ENCODE assay signal across 22 cellular contexts in the genomic region with DNA sequence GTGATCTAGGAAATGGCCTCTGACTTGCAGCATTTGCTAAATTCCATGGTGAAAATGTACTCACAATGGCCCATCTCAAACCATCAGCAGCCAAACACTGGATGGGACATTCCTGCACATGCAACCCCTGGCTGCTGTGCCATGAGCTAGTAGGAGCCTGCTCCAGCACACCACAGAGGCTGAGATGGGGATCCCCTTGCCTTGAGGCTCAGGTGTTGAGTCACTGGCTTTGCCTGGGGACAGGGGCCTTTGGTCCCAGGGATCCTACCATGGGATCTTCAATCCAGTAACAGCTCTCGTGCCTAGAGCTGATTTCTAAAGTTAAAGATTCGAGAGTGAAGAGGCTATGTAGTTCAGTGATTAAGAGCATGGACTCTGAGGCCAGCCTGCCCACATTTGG. TPM values are rescaled to one million over a fixed set of nuclear protein-coding genes. Genes with fewer than 3 reads are reported as not detected.
A peak's percentile ranks its signal among the peaks of the same experiment; 100 is the strongest.
DNase-seq lines count a peak whose midpoint lies in the region; ATAC-seq and TF ChIP-seq lines count a peak whose summit lies in the region.
"Had no signal": no experiment of that assay in that cellular context is flagged by ENCODE, and none has a peak within 500 bp of the region (broad histone marks: within the 10 kb centered on the region; RNA-seq: fewer than 3 reads in every experiment).

No MANE protein-coding gene starts in this region.

- H3K9me3 Mint-ChIP-seq in MCF 10A (ENCODE audit: unreplicated experiment): no peaks in the 10 kb centered on the region
- H3K9me3 Mint-ChIP-seq in GM23338: peaks cover 24% of the 10 kb centered on the region

- TF ChIP-seq POLR2A in esophagus muscularis mucosa (IDR thresholded peaks at IDR 0.05; ENCODE audit: low read depth): no peak

- H3K27ac Mint-ChIP-seq in MCF 10A (ENCODE audit: low read depth, unreplicated experiment): no peak overlapping the region
- no peak overlapping the region for H3K27ac Mint-ChIP-seq in GM23338
- H3K27ac Mint-ChIP-seq: CD14-positive monocyte; CD4-positive, alpha-beta T cell; CD8-positive, alpha-beta memory T cell had no signal

- H3K4me1 Mint-ChIP-seq in MCF 10A (ENCODE audit: insufficient read depth, unreplicated experiment): peaks cover 17% of the 10 kb centered on the region
- H3K4me1 Mint-ChIP-seq in GM23338: peaks cover 4% of the 10 kb centered on the region; the same call in 1 of the 3 replicates
- H3K4me1 Mint-ChIP-seq: CD14-positive monocyte; CD8-positive, alpha-beta memory T cell had no signal

- H2AFZ ChIP-seq in mammary epithelial cell (ENCODE audit: low read depth, low read length): no peak overlapping the region
- no peak overlapping the region for H2AFZ ChIP-seq in GM23338

- in situ Hi-C loops in mammary epithelial cell (cut with MboI; ENCODE audit: low sequenced_read_pairs in 2 of 2): loop anchor here in 1 of 2 donors (25.0 kb wide), 1 partner anchor 741 kb away; no protein-coding TSS in a partner anchor
- in situ Hi-C loops in Panc1 (cut with HindIII; ENCODE audit: low pct_unique_long_range_greater_than_20kb, low sequenced_read_pairs): no loop called here
- in situ Hi-C loops in KBM-7 (cut with MboI; ENCODE audit: low pct_unique_long_range_greater_than_20kb, low sequenced_read_pairs): no loop called here

- H3K27ac ChIP-seq in mammary epithelial cell (ENCODE audit: insufficient read depth, low read depth, low read length) (no peak overlapping the region), Panc1 (ENCODE audit: low read length) (peak overlapping the region; percentile 92), esophagus muscularis mucosa (replicated peaks in 1 of 4) (no peak overlapping the region), GM23338 (ENCODE audit: low read depth) (no peak overlapping the region)
- H3K27ac ChIP-seq: 22Rv1; BLaER1 treated with 17β-estradiol and CSF1 and Interleukin-3, amounts not matched to agents 10 nM and 100 nM had no signal

- no peak overlapping the region for H3K4me3 Mint-ChIP-seq in MCF 10A (ENCODE audit: unreplicated experiment)
- no peak overlapping the region for H3K4me3 Mint-ChIP-seq in GM23338
- H3K4me3 Mint-ChIP-seq: CD14-positive monocyte; CD4-positive, alpha-beta T cell; CD8-positive, alpha-beta memory T cell had no signal

- no peak for TF ChIP-seq EP300 in esophagus muscularis mucosa (IDR thresholded peaks at IDR 0.05)

- CTCF ChIA-PET in mammary epithelial cell (lab: Charles Lee; ENCODE audit: low non-redundant PET) (no interaction called here), MCF 10A (lab: Yijun Ruan, JAX) (no interaction called here), Panc1 (lab: Charles Lee) (interaction anchor here (1.6 kb wide), 1 partner anchor 53 kb away, joined by 5 read pairs; no protein-coding TSS in a partner anchor)

- H3F3A ChIP-seq in GM23338 (replicated peaks; ENCODE audit: low read depth): 0 out of 2 replicates have a peak, but pooled peaks cover 2% of the 10 kb centered on the region

- H3K79me2 ChIP-seq in mammary epithelial cell (ENCODE audit: insufficient read depth, low read length) (no peaks in the 10 kb centered on the region), GM23338 (replicated peaks; ENCODE audit: insufficient read depth) (no peaks in the 10 kb centered on the region)

- 94% methylated on average over 2 of the region's 2 CpGs for WGBS in mammary epithelial cell (ENCODE audit: low coverage, missing lambda C conversion rate)
- WGBS in esophagus muscularis mucosa: 93% methylated on average over 2 of the region's 2 CpGs

- peak; percentile 55 for DNase-seq in mammary epithelial cell
- DNase-seq in MCF 10A (ENCODE audit: unreplicated experiment): no peak
- DNase-seq in Panc1 (ENCODE audit: low read depth, low spot score): no peak
- DNase-seq in esophagus muscularis mucosa (ENCODE audit: extremely low spot score): peak; percentile 83
- DNase-seq in GM23338 (ENCODE audit: low spot score): no peak
- DNase-seq in KBM-7: no peak
- DNase-seq: ACHN; AML-193; BE2C; CD4-positive, alpha-beta T cell; CD8-positive, alpha-beta memory T cell; DMS 273 treated with DMSO at 0.1 percent for 48 hours; DMS79; GDM1; H7; HCEC 1CT had no signal

- H4K20me1 ChIP-seq in mammary epithelial cell (ENCODE audit: insufficient read depth, low read length) (no peaks in the 10 kb centered on the region), GM23338 (replicated peaks; ENCODE audit: insufficient read depth) (no peaks in the 10 kb centered on the region)
- H4K20me1 ChIP-seq: BLaER1 treated with 17β-estradiol and CSF1 and Interleukin-3, amounts not matched to agents 10 nM and 100 nM had no signal

- TF ChIP-seq CTCF in mammary epithelial cell (conservative IDR thresholded peaks at IDR 0.05 in 1 of 2, IDR thresholded peaks at IDR 0.05 in 1 of 2; ENCODE audit: extremely low read depth in 1 of 2, insufficient read depth in 1 of 2, low read depth in 1 of 2, low read length in 2 of 2) (no peak), MCF 10A (IDR thresholded peaks at IDR 0.05; ENCODE audit: unreplicated experiment) (no peak), Panc1 (IDR thresholded peaks at IDR 0.05) (no peak), esophagus muscularis mucosa (IDR thresholded peaks at IDR 0.05) (no peak), GM23338 (conservative IDR thresholded peaks at IDR 0.05; ENCODE audit: low read depth in 2 of 2) (no peak)

- H3K36me3 ChIP-seq in mammary epithelial cell (ENCODE audit: insufficient read depth, low read length): no peaks in the 10 kb centered on the region
- H3K36me3 ChIP-seq in Panc1 (ENCODE audit: control insufficient read depth, insufficient read depth, low read length): no peaks in the 10 kb centered on the region
- H3K36me3 ChIP-seq in esophagus muscularis mucosa: no peaks in the 10 kb centered on the region
- H3K36me3 ChIP-seq in GM23338 (ENCODE audit: insufficient read depth): peaks cover 3% of the 10 kb centered on the region; the same call in 1 of the 2 replicates
- H3K36me3 ChIP-seq: BE2C; BLaER1 treated with 17β-estradiol and CSF1 and Interleukin-3, amounts not matched to agents 10 nM and 100 nM had no signal

- no peak overlapping the region for H3K4me3 ChIP-seq in mammary epithelial cell (replicated peaks in 1 of 3; ENCODE audit: insufficient read depth in 1 of 3, low read depth in 2 of 3, low read length in 3 of 3)
- no peak overlapping the region for H3K4me3 ChIP-seq in Panc1 (ENCODE audit: low read depth in 2 of 2, low read length in 2 of 2)
- no peak overlapping the region for H3K4me3 ChIP-seq in esophagus muscularis mucosa
- H3K4me3 ChIP-seq in GM23338: no peak overlapping the region
- H3K4me3 ChIP-seq: BLaER1 treated with 17β-estradiol and CSF1 and Interleukin-3, amounts not matched to agents 10 nM and 100 nM; GM12878 had no signal

- H3K27me3 ChIP-seq in mammary epithelial cell (ENCODE audit: insufficient read depth, low read length) (no peaks in the 10 kb centered on the region), Panc1 (ENCODE audit: control insufficient read depth, insufficient read depth, low read length) (no peaks in the 10 kb centered on the region), esophagus muscularis mucosa (no peaks in the 10 kb centered on the region), GM23338 (ENCODE audit: insufficient read depth) (no peaks in the 10 kb centered on the region)

- no peak overlapping the region for H3K9ac ChIP-seq in mammary epithelial cell (ENCODE audit: insufficient read depth, low read length)
- H3K9ac ChIP-seq: BLaER1 treated with 17β-estradiol and CSF1 and Interleukin-3, amounts not matched to agents 10 nM and 100 nM had no signal

- intact Hi-C loops in mammary epithelial cell (cut with micrococcal nuclease) (loop anchor here (5.0 kb wide), 1 partner anchor 41 kb away; no protein-coding TSS in a partner anchor), MCF 10A (cut with micrococcal nuclease) (no loop called here), Panc1 (cut with micrococcal nuclease; ENCODE audit: unreplicated experiment) (no loop called here), esophagus muscularis mucosa (cut with DNase I) (no loop called here)

- ATAC-seq in Panc1 (no peak), GM18517 (IDR thresholded peaks at IDR 0.05; ENCODE audit: unreplicated experiment) (no peak), GM23338 (no peak)
- ATAC-seq: GM12878 had no signal

- no TSS peak for BruUV-seq in mammary epithelial cell (replicated peaks; lab: Mats Ljungman, UMichigan)
- BruUV-seq in MCF 10A (replicated peaks; lab: Mats Ljungman, UMichigan): no TSS peak
- BruUV-seq in Panc1 (replicated peaks; lab: Mats Ljungman, UMichigan): no TSS peak

- H3K4me2 ChIP-seq in mammary epithelial cell (ENCODE audit: insufficient read depth, low read depth, low read length) (no peak overlapping the region), GM23338 (no peak overlapping the region)

- 0 out of 2 replicates have a peak, but pooled peaks cover 2% of the 10 kb centered on the region for H3K9me2 ChIP-seq in GM23338 (ENCODE audit: insufficient read depth)

- H3K4me1 ChIP-seq in mammary epithelial cell (ENCODE audit: insufficient read depth, low read length) (peaks cover 44% of the 10 kb centered on the region), Panc1 (ENCODE audit: control insufficient read depth, insufficient read depth, low read length) (peaks cover 48% of the 10 kb centered on the region), esophagus muscularis mucosa (peaks cover 0 to 47% (median 43%) of the 10 kb centered on the region in 4 donors), GM23338 (ENCODE audit: insufficient read depth) (0 out of 2 replicates have a peak, but pooled peaks cover 4% of the 10 kb centered on the region)
- H3K4me1 ChIP-seq: BE2C had no signal

- H3K9me3 ChIP-seq in mammary epithelial cell (replicated peaks; ENCODE audit: insufficient read depth, low read length) (peaks cover 3% of the 10 kb centered on the region), Panc1 (ENCODE audit: control insufficient read depth, insufficient read depth, low read depth, low read length) (peaks cover 12% of the 10 kb centered on the region; the same call in 1 of the 2 replicates), esophagus muscularis mucosa (no peaks in the 10 kb centered on the region)
- H3K9me3 ChIP-seq: BE2C had no signal

- H3K27me3 Mint-ChIP-seq in MCF 10A (ENCODE audit: insufficient read depth, unreplicated experiment) (no peaks in the 10 kb centered on the region), GM23338 (ENCODE audit: insufficient read depth, low read depth, poor library complexity) (peaks cover 5% of the 10 kb centered on the region)

- dilution Hi-C loops in mammary epithelial cell (cut with HindIII; ENCODE audit: low sequenced_read_pairs): no loop called here

- POLR2A ChIA-PET in MCF 10A (lab: Yijun Ruan, JAX): interaction anchor here (0.7 kb wide), 1 partner anchor 528 kb away, joined by 3 read pairs; no protein-coding TSS in a partner anchor
- POLR2A ChIA-PET in Panc1 (lab: Charles Lee): no interaction called here

- H3K36me3 Mint-ChIP-seq in MCF 10A (ENCODE audit: insufficient read depth, unreplicated experiment) (no peaks in the 10 kb centered on the region), GM23338 (ENCODE audit: low read depth) (peaks cover 13% of the 10 kb centered on the region; the same call in 2 of the 3 replicates)
- H3K36me3 Mint-ChIP-seq: CD14-positive monocyte; CD8-positive, alpha-beta memory T cell had no signal

RNA-seq across cellular contexts. Expression of a gene that starts 16.2 kb away (rescaled TPM):
- total RNA-seq in mammary epithelial cell (under 1 TPM in 1 of 2 donors, not detected in 1; 0.92 TPM), MCF 10A (2022) (5.6 and 6.9 TPM in 2 replicates), Panc1 (2021; ENCODE audit: unreplicated experiment) (11.7 TPM), esophagus muscularis mucosa (1 to 10 TPM; 2.5 to 4.4 (median 2.9) TPM)
- polyA plus RNA-seq in mammary epithelial cell (3.4 TPM), GM23338 (2016; fragmentation: Nextera tagmentation; extraction: Ambion mirVana) (not detected in 2 replicates)
- polyA minus RNA-seq in mammary epithelial cell: 1.8 TPM
- 8.6 TPM for polyA plus RNA-seq in Panc1 (2012; ENCODE audit: insufficient read length)
- total RNA-seq in GM23338 (2014; rRNA removed; shearing (Covaris generic)): not detected in 2 replicates
- total RNA-seq: CD4-positive, alpha-beta T cell; CD8-positive, alpha-beta memory T cell; H1 had no signal
- polyA plus RNA-seq: CD14-positive monocyte; CD8-positive, alpha-beta memory T cell; GM12878 had no signal

Comparison
In these comparisons a context has a peak if more than half of its experiments do, and no peak if none do; other contexts are left out.
1. DNase-seq: peak in mammary epithelial cell (single experiment) and esophagus muscularis mucosa (single experiment); none in MCF 10A (single experiment), Panc1 (single experiment), GM23338 (single experiment) and KBM-7 (single experiment).